27 cellular contexts compared by ENCODE assay signal in the genomic region with DNA sequence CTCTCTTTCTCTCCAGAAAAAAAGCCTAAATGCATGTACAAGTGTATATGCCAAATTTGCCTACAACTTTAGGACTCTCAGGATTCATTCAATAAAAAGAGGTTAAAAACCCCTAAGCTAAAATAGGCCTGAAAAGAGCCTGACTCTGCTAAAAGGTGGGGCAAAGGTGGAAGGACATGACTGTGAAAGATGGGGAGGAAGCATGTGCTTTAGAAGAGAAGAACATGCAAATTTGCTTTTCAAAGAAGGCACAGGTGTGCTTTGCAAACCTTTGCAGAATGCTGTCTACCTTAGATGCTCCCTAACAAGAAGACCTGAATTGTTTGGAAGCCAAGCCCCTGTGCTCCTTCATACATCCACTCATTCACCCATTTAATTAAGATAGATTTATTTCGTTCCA.
"Had no signal": no experiment of that assay in that cellular context is flagged by ENCODE, and none has a peak within 500 bp of the region (broad histone marks: within the 10 kb centered on the region; RNA-seq: fewer than 3 reads in every experiment).

No MANE protein-coding gene starts in this region.

- H3K79me2 ChIP-seq: parathyroid adenoma had no signal

- H3K27ac ChIP-seq: neutrophil, ovary, parathyroid adenoma, psoas muscle, right lobe of liver, sigmoid colon, stomach, suprapubic skin, testis, tibial artery, transverse colon, upper lobe of right lung, uterus had no signal

- H3K9me3 ChIP-seq: neutrophil, ovary, psoas muscle, right lobe of liver, sigmoid colon, stomach, suprapubic skin, testis, tibial artery, transverse colon, upper lobe of right lung, uterus had no signal

- DNase-seq: naive thymus-derived CD8-positive, alpha-beta T cell; nephron progenitor cell; nucleus accumbens; ovary; posterior cingulate gyrus; psoas muscle; right cardiac atrium; right lobe of liver; sigmoid colon; small intestine; stimulated activated CD4-positive, alpha-beta T cell treated with anti-CD3 and anti-CD28 coated beads, Interleukin-15, amount 100 ng/mL, for 24 hours; stimulated activated CD4-positive, alpha-beta T cell treated with anti-CD3 and anti-CD28 coated beads, Interleukin-2, amount 100 ng/mL, for 24 hours; stimulated activated CD4-positive, alpha-beta T cell treated with anti-CD3 and anti-CD28 coated beads, Interleukin-2, amount 100 ng/mL, for 48 hours; stimulated activated CD4-positive, alpha-beta T cell treated with anti-CD3 and anti-CD28 coated beads, Interleukin-4, amount 100 ng/mL, for 24 hours; stimulated activated naive B cell treated with anti-CD40 and anti-IgM and Interleukin-4, amounts not matched to agents 10 μg/mL and 1 μg/mL and 100 μg/mL, for 72 hours; stimulated activated naive CD4-positive, alpha-beta T cell treated with Interleukin-2 at 50 U/mL for 16 hours; stomach; testis; tibial artery; transverse colon; upper lobe of right lung; uterus had no signal

- H3K4me3 ChIP-seq: ovary, psoas muscle, right lobe of liver, sigmoid colon, stomach, suprapubic skin, testis, tibial artery, transverse colon, upper lobe of right lung, uterus had no signal

- ATAC-seq: naive thymus-derived CD8-positive, alpha-beta T cell; natural killer cell treated with Interleukin-12 subunit alpha and Interleukin-12 subunit beta and Interleukin-15 and Interleukin-18, amount 100 ng/mL, for 72 hours; psoas muscle; right cardiac atrium; right lobe of liver; stimulated activated effector memory CD8-positive, alpha-beta T cell treated with anti-CD3 and anti-CD28 coated beads, Interleukin-12 subunit alpha, Interleukin-12 subunit beta, amount 100 ng/mL, for 72 hours; stimulated activated naive B cell treated with anti-CD40 and anti-IgM and Interleukin-4, amounts not matched to agents 10 μg/mL and 1 μg/mL and 100 μg/mL, for 72 hours; upper lobe of right lung had no signal

- H3K9ac ChIP-seq: parathyroid adenoma had no signal

- H3K27me3 ChIP-seq: neutrophil, ovary, right lobe of liver, sigmoid colon, stomach, suprapubic skin, testis, tibial artery, transverse colon, upper lobe of right lung, uterus had no signal

- FAIRE-seq: small intestine had no signal

- H3K36me3 ChIP-seq: neutrophil, ovary, right lobe of liver, sigmoid colon, stomach, suprapubic skin, tibial artery, transverse colon, upper lobe of right lung, uterus had no signal

- H2AFZ ChIP-seq: parathyroid adenoma had no signal

- H3K4me1 ChIP-seq: parathyroid adenoma, psoas muscle, right lobe of liver, sigmoid colon, stomach, suprapubic skin, testis, tibial artery, transverse colon, upper lobe of right lung, uterus had no signal
